9 cellular contexts compared by ENCODE assay signal in the genomic region with DNA sequence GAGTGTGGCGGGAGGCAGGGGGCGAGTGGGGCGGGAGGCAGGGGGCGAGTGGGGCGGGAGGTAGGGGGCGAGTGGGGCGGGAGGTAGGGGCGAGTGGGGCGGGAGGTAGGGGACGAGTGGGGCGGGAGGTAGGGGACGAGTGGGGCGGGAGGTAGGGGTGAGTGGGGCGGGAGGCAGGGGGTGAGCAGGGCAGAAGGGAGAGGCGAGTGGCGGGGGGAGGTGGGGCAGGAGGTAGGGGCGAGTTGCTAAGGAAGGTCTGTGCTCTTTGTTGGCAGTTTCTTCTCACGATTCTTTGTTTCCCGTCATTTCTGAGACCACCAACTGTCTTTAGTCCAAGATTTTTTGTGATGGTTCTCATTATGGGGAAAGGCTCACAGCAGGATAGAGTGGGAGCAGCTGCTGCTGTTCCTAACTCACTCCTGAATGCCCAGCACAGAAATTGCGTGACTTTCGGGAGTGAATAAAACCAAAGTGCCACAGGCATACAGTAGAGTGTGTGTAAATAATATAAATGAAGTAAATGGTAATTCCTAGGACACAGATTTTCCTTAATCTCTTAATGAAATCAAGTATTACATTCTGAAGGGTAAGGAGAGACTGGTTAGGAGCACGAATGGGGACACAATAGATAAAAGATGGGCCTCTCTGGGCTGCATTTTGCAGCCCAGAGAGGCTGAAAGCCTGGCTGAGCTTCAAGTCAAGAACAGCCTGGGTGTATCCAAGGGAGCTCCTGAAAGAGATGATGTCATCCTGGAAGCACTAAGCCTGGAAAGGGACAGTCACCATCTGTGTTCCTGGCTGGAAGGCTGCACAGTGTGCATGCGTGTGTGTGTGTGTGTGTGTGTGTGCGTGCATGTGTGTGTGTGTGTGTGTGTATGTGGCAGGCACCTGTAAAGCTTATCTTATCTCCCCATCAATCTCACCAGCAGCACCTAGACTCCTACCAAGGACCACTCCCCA. TPM values are rescaled to one million over a fixed set of nuclear protein-coding genes. Genes with fewer than 3 reads are reported as not detected.
DNase-seq lines count a peak whose midpoint lies in the region; ATAC-seq, FAIRE-seq and TF ChIP-seq lines count a peak whose summit lies in the region.
"Had no signal": no experiment of that assay in that cellular context is flagged by ENCODE, and none has a peak within 500 bp of the region (broad histone marks: within the 10 kb centered on the region; RNA-seq: fewer than 3 reads in every experiment).

No MANE protein-coding gene starts in this region.

- no peaks in the 10 kb centered on the region for H3K27me3 ChIP-seq in BE2C
- H3K27me3 ChIP-seq: neutrophil had no signal

- no peaks in the 10 kb centered on the region for H3K9me3 ChIP-seq in BE2C
- H3K9me3 ChIP-seq: neutrophil had no signal

- TF ChIP-seq POLR2A in GM12892 (IDR thresholded peaks at IDR 0.05; ENCODE audit: low read depth, low read length) = no peak

- no peak for TF ChIP-seq CTCF in BE2C (IDR thresholded peaks at IDR 0.05; ENCODE audit: low read depth, low read length)

- H3K4me3 ChIP-seq in BE2C (ENCODE audit: low read depth, low read length) = no peak overlapping the region

- ATAC-seq in HG03439 (IDR thresholded peaks at IDR 0.05; ENCODE audit: unreplicated experiment) (no peak), GM18868 (IDR thresholded peaks at IDR 0.05; ENCODE audit: unreplicated experiment) (no peak), HG02610 (IDR thresholded peaks at IDR 0.05; ENCODE audit: unreplicated experiment) (no peak)

- FAIRE-seq in GM12892 (lab: Jason Lieb, UNC) = no peak

- peak; percentile 34 for DNase-seq in BE2C
- DNase-seq in NCI-H146 treated with DMSO at 0.1 percent for 48 hours (lab: John Stamatoyannopoulos, UW; ENCODE audit: unreplicated experiment) = peak; percentile 17
- DNase-seq in cerebellar nuclear complex (lab: John Stamatoyannopoulos, UW) = peak; percentile 89 to 97
- peak; percentile 79 for DNase-seq in medulla oblongata (ENCODE audit: extremely low spot score)
- no peak for DNase-seq in GM12892 (ENCODE audit: insufficient read length)

- peaks cover 21% of the 10 kb centered on the region for H3K36me3 ChIP-seq in BE2C

- H3K4me1 ChIP-seq in BE2C = no peaks in the 10 kb centered on the region

RNA-seq across cellular contexts. Expression of a gene that starts 44.5 kb away (rescaled TPM):
- polyA plus RNA-seq in BE2C (2012; ENCODE audit: insufficient read depth, insufficient read length, low read depth) = 18.2 TPM
- polyA plus RNA-seq in GM12892 (2012; ENCODE audit: missing spikeins) = 11.4 TPM
